8 cellular contexts compared by ENCODE assay signal in genomic region chr5:131169810-131170539, GRCh38. TPM values are rescaled to one million over a fixed set of nuclear protein-coding genes. Genes with fewer than 3 reads are reported as not detected.
DNase-seq lines count a peak whose midpoint lies in the region; ATAC-seq and TF ChIP-seq lines count a peak whose summit lies in the region.

No MANE protein-coding gene starts in this region.

- DNase-seq in Panc1 (ENCODE audit: low read depth, low spot score) (no peak), esophagus muscularis mucosa (ENCODE audit: extremely low spot score) (no peak), glomerular visceral epithelial cell (ENCODE audit: extremely low spot score) (no peak), NCI-H226 (no peak), putamen (ENCODE audit: low spot score) (no peak)
- DNase-seq in activated naive CD4-positive, alpha-beta T cell treated with anti-CD3 and anti-CD28 coated beads, Interleukin-2, amount 50 U/mL, for 16 hours, result no peak

- peaks cover 16% of the 10 kb centered on the region for H3K4me1 ChIP-seq in Panc1 (ENCODE audit: control insufficient read depth, insufficient read depth, low read length)
- H3K4me1 ChIP-seq in esophagus muscularis mucosa, result peaks cover 16 to 33% (median 26%) of the 10 kb centered on the region in 4 donors
- H3K4me1 ChIP-seq in rectal smooth muscle tissue (ENCODE audit: control insufficient read depth, insufficient read depth, low read length), result peaks cover 7% of the 10 kb centered on the region

- H3K9ac ChIP-seq in rectal smooth muscle tissue (ENCODE audit: low read length), result no peak overlapping the region

- ATAC-seq in Panc1, result no peak

- no peaks in the 10 kb centered on the region for H3K27me3 ChIP-seq in Panc1 (ENCODE audit: control insufficient read depth, insufficient read depth, low read length)
- H3K27me3 ChIP-seq in esophagus muscularis mucosa, result no peaks in the 10 kb centered on the region
- H3K27me3 ChIP-seq in rectal smooth muscle tissue (ENCODE audit: control insufficient read depth, insufficient read depth, low read length), result no peaks in the 10 kb centered on the region

- peak overlapping the region; percentile 65 for H3K4me3 ChIP-seq in GM08714 (ENCODE audit: low read length)
- H3K4me3 ChIP-seq in Panc1 (ENCODE audit: low read depth in 2 of 2, low read length in 2 of 2), result peak overlapping the region; percentile 84 to 97
- peak overlapping the region; percentile 61 to 80 (median 70) for H3K4me3 ChIP-seq in esophagus muscularis mucosa
- peak overlapping the region; percentile 74 for H3K4me3 ChIP-seq in rectal smooth muscle tissue (ENCODE audit: low read length)

- POLR2A ChIA-PET in Panc1 (lab: Charles Lee), result no interaction called here

- 38% methylated on average over 16 of the region's 16 CpGs for WGBS in esophagus muscularis mucosa

- CTCF ChIA-PET in Panc1 (lab: Charles Lee), result no interaction called here

- no peak for TF ChIP-seq EP300 in esophagus muscularis mucosa (IDR thresholded peaks at IDR 0.05)

- intact Hi-C loops in Panc1 (cut with micrococcal nuclease; ENCODE audit: unreplicated experiment) (loop anchor here (10.0 kb wide), 1 partner anchor 95 kb away; the partner anchor contains the start of gene CDC42SE2), esophagus muscularis mucosa (cut with DNase I) (loop anchor here (2.0 to 10.0 kb wide), 2 partner anchors 93 to 625 kb away; partner anchors contain the start of gene FNIP1)

- TSS peak; percentile 81 for BruUV-seq in Panc1 (replicated peaks; lab: Mats Ljungman, UMichigan)

- TF ChIP-seq POLR2A in esophagus muscularis mucosa (IDR thresholded peaks at IDR 0.05; ENCODE audit: low read depth), result no peak

- TF ChIP-seq CTCF in Panc1 (IDR thresholded peaks at IDR 0.05) (no peak), esophagus muscularis mucosa (IDR thresholded peaks at IDR 0.05) (no peak)

- peak overlapping the region; percentile 98 for H3K27ac ChIP-seq in Panc1 (ENCODE audit: low read length)
- H3K27ac ChIP-seq in esophagus muscularis mucosa (replicated peaks in 1 of 4), result peak overlapping the region; percentile 77 to 89 (median 80)
- peak overlapping the region; percentile 66 for H3K27ac ChIP-seq in rectal smooth muscle tissue (ENCODE audit: low read depth, low read length)

- H3K9me3 ChIP-seq in Panc1 (ENCODE audit: control insufficient read depth, insufficient read depth, low read depth, low read length) (no peaks in the 10 kb centered on the region), esophagus muscularis mucosa (no peaks in the 10 kb centered on the region)

- in situ Hi-C loops in Panc1 (cut with HindIII; ENCODE audit: low pct_unique_long_range_greater_than_20kb, low sequenced_read_pairs), result no loop called here

- H3K36me3 ChIP-seq in Panc1 (ENCODE audit: control insufficient read depth, insufficient read depth, low read length) (peaks cover 2% of the 10 kb centered on the region; the same call in 1 of the 2 replicates), esophagus muscularis mucosa (no peaks in the 10 kb centered on the region), rectal smooth muscle tissue (ENCODE audit: control insufficient read depth, insufficient read depth, low read length) (no peaks in the 10 kb centered on the region)

RNA-seq across cellular contexts. Expression of gene LYRM7, which starts 0.8 kb away (rescaled TPM):
- total RNA-seq in Panc1 (2021; ENCODE audit: unreplicated experiment) (12.1 TPM), esophagus muscularis mucosa (1 to 10 TPM; 5.3 to 9.1 (median 8.1) TPM)
- polyA plus RNA-seq in Panc1 (2012; ENCODE audit: insufficient read length), result 6.8 TPM

RNA-seq across cellular contexts. Expression of gene HINT1, which starts 4.9 kb away (rescaled TPM):
- total RNA-seq in Panc1 (2021; ENCODE audit: unreplicated experiment) (233 TPM), esophagus muscularis mucosa (100 to 1,000 TPM; 129 to 251 (median 201) TPM)
- 316 TPM for polyA plus RNA-seq in Panc1 (2012; ENCODE audit: insufficient read length)
